In the genomic region with DNA sequence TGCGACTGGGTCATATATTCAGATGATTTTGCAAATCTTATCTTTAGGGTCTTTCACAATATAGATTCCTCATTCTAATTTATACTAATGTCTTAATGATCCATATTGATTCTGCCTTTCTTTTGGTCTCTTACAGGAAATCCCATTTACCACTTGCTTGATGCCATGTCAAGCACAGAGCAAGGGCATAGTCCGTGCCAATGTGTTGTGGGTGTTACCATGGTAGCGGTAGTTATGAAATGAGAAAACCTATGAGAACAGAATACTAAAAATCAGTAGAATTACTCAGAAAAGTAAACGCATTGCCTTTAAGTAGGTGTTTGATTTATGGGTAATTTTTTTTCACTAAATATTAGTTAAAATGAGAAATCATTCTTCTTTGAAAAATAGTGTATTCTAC, we compare ENCODE assay signal across 25 cellular contexts.
"Had no signal": no experiment of that assay in that cellular context is flagged by ENCODE, and none has a peak within 500 bp of the region (broad histone marks: within the 10 kb centered on the region; RNA-seq: fewer than 3 reads in every experiment).

No MANE protein-coding gene starts in this region.

- DNase-seq: activated CD4-positive, alpha-beta T cell treated with anti-CD3 and anti-CD28 coated beads for 1 hour; activated CD4-positive, alpha-beta T cell treated with anti-CD3 and anti-CD28 coated beads, Interleukin-2, amount 50 U/mL, for 1 hour; activated CD8-positive, alpha-beta T cell treated with anti-CD3 and anti-CD28 coated beads for 36 hours; activated gamma-delta T cell treated with Interleukin-2 at 50 U/mL for 16 hours; activated naive CD4-positive, alpha-beta T cell treated with anti-CD3 and anti-CD28 coated beads, Interleukin-2, amount 50 U/mL, for 16 hours; activated T-cell treated with anti-CD3 and anti-CD28 coated beads, Interleukin-2, amount 50 U/mL, for 4 hours; amniotic stem cell; cortex of kidney; foreskin fibroblast; hippocampal formation; immature natural killer cell; kidney; left colon; mammary epithelial cell; naive B cell; pancreas; psoas muscle; stimulated activated CD4-positive, alpha-beta T cell treated with anti-CD3 and anti-CD28 coated beads, Interleukin-1b, Interleukin-23, amount 100 ng/mL, for 48 hours; stimulated activated naive B cell treated with anti-CD40 and anti-IgM and Interleukin-4, amounts not matched to agents 10 μg/mL and 1 μg/mL and 100 μg/mL, for 72 hours; stomach; thyroid gland had no signal

- H3K4me1 Mint-ChIP-seq: activated T-helper 17 cell treated with anti-CD3 and anti-CD28 coated beads, Interleukin-2, amount 50 U/mL, for 72 hours; immature natural killer cell; naive B cell; stimulated activated naive B cell treated with anti-CD40 and anti-IgM and Interleukin-4, amounts not matched to agents 10 μg/mL and 1 μg/mL and 100 μg/mL, for 72 hours had no signal

- H3K4me3 Mint-ChIP-seq: activated CD8-positive, alpha-beta T cell treated with anti-CD3 and anti-CD28 coated beads for 36 hours; activated T-cell treated with anti-CD3 and anti-CD28 coated beads, Interleukin-2, amount 50 U/mL, for 4 hours; activated T-helper 17 cell treated with anti-CD3 and anti-CD28 coated beads, Interleukin-2, amount 50 U/mL, for 72 hours; immature natural killer cell; naive B cell; stimulated activated naive B cell treated with anti-CD40 and anti-IgM and Interleukin-4, amounts not matched to agents 10 μg/mL and 1 μg/mL and 100 μg/mL, for 72 hours; WTC11 had no signal

- H3K9me3 Mint-ChIP-seq: activated CD8-positive, alpha-beta T cell treated with anti-CD3 and anti-CD28 coated beads for 36 hours; activated T-cell treated with anti-CD3 and anti-CD28 coated beads, Interleukin-2, amount 50 U/mL, for 4 hours; activated T-helper 17 cell treated with anti-CD3 and anti-CD28 coated beads, Interleukin-2, amount 50 U/mL, for 72 hours; stimulated activated naive B cell treated with anti-CD40 and anti-IgM and Interleukin-4, amounts not matched to agents 10 μg/mL and 1 μg/mL and 100 μg/mL, for 72 hours; WTC11 had no signal

- H3K4me1 ChIP-seq: pancreas, psoas muscle, right atrium auricular region, stomach, thyroid gland had no signal

- H3K27me3 ChIP-seq: pancreas, right atrium auricular region, stomach, thyroid gland had no signal

- H3K27ac ChIP-seq: pancreas, psoas muscle, right atrium auricular region, stomach, thyroid gland had no signal

- H3K27me3 Mint-ChIP-seq: activated CD8-positive, alpha-beta T cell treated with anti-CD3 and anti-CD28 coated beads for 36 hours; activated T-helper 17 cell treated with anti-CD3 and anti-CD28 coated beads, Interleukin-2, amount 50 U/mL, for 72 hours; naive B cell; stimulated activated naive B cell treated with anti-CD40 and anti-IgM and Interleukin-4, amounts not matched to agents 10 μg/mL and 1 μg/mL and 100 μg/mL, for 72 hours had no signal

- H3K9me3 ChIP-seq: pancreas, psoas muscle, right atrium auricular region, stomach, thyroid gland had no signal

- ATAC-seq: activated CD8-positive, alpha-beta T cell treated with anti-CD3 and anti-CD28 coated beads for 36 hours; activated T-cell treated with anti-CD3 and anti-CD28 coated beads, Interleukin-2, amount 50 U/mL, for 4 hours; activated T-helper 17 cell treated with anti-CD3 and anti-CD28 coated beads, Interleukin-2, amount 50 U/mL, for 72 hours; left colon; pancreas; psoas muscle; stimulated activated naive B cell treated with anti-CD40 and anti-IgM and Interleukin-4, amounts not matched to agents 10 μg/mL and 1 μg/mL and 100 μg/mL, for 72 hours had no signal

- H3K36me3 Mint-ChIP-seq: immature natural killer cell; naive B cell; stimulated activated naive B cell treated with anti-CD40 and anti-IgM and Interleukin-4, amounts not matched to agents 10 μg/mL and 1 μg/mL and 100 μg/mL, for 72 hours; WTC11 had no signal

- H3K4me3 ChIP-seq: pancreas, psoas muscle, right atrium auricular region, smooth muscle cell, stomach, thyroid gland had no signal

- H3K4me2 ChIP-seq: smooth muscle cell had no signal

- H3K27ac Mint-ChIP-seq: activated CD8-positive, alpha-beta T cell treated with anti-CD3 and anti-CD28 coated beads for 36 hours; activated T-helper 17 cell treated with anti-CD3 and anti-CD28 coated beads, Interleukin-2, amount 50 U/mL, for 72 hours; immature natural killer cell; naive B cell; stimulated activated naive B cell treated with anti-CD40 and anti-IgM and Interleukin-4, amounts not matched to agents 10 μg/mL and 1 μg/mL and 100 μg/mL, for 72 hours had no signal

- H3K36me3 ChIP-seq: pancreas, right atrium auricular region, stomach, thyroid gland had no signal
